ENCODE assay signal across 25 cellular contexts in genomic region chr10:70685461-70685911, GRCh38. TPM values are rescaled to one million over a fixed set of nuclear protein-coding genes. Genes with fewer than 3 reads are reported as not detected.
DNase-seq lines count a peak whose midpoint lies in the region; ATAC-seq and TF ChIP-seq lines count a peak whose summit lies in the region.
"Had no signal": no experiment of that assay in that cellular context is flagged by ENCODE, and none has a peak within 500 bp of the region (broad histone marks: within the 10 kb centered on the region; RNA-seq: fewer than 3 reads in every experiment).

No MANE protein-coding gene starts in this region.

- no peaks in the 10 kb centered on the region for H3F3A ChIP-seq in smooth muscle cell (ENCODE audit: low read depth)

- no peak overlapping the region for H2AFZ ChIP-seq in smooth muscle cell (ENCODE audit: low read depth)

- H3K9me3 ChIP-seq in HEK293 (ENCODE audit: control insufficient read depth, insufficient read depth, low read depth, low read length) (no peaks in the 10 kb centered on the region), SK-N-MC (ENCODE audit: low read depth, low read length) (no peaks in the 10 kb centered on the region), smooth muscle cell (replicated peaks; ENCODE audit: low read depth) (no peaks in the 10 kb centered on the region)
- H3K9me3 ChIP-seq: BLaER1, heart left ventricle had no signal

- no peaks in the 10 kb centered on the region for H3K36me3 ChIP-seq in HEK293 (ENCODE audit: control insufficient read depth in 2 of 2, insufficient read depth in 1 of 2, low read length in 2 of 2)
- H3K36me3 ChIP-seq in SK-N-MC (ENCODE audit: insufficient read depth, low read length): no peaks in the 10 kb centered on the region
- H3K36me3 ChIP-seq in smooth muscle cell (ENCODE audit: low read depth): no peaks in the 10 kb centered on the region
- H3K36me3 ChIP-seq: BLaER1, heart left ventricle had no signal

- H3K4me3 ChIP-seq in HEK293 (ENCODE audit: low read depth, low read length) (no peak overlapping the region), SK-N-MC (no peak overlapping the region), smooth muscle cell (no peak overlapping the region)
- H3K4me3 ChIP-seq: BLaER1, heart left ventricle had no signal

- CTCF ChIA-PET in HEK293 (lab: Yijun Ruan, JAX): no interaction called here

- H3K27me3 ChIP-seq in smooth muscle cell (ENCODE audit: low read depth): no peaks in the 10 kb centered on the region
- H3K27me3 ChIP-seq: BLaER1, heart left ventricle had no signal

- no peaks in the 10 kb centered on the region for H3K79me2 ChIP-seq in smooth muscle cell (ENCODE audit: low read depth)

- no peak overlapping the region for H3K9ac ChIP-seq in SK-N-MC (ENCODE audit: insufficient read length)
- H3K9ac ChIP-seq in smooth muscle cell (ENCODE audit: low read depth): no peak overlapping the region
- H3K9ac ChIP-seq: BLaER1, KMS-11 had no signal

- no peak for ATAC-seq in GM21717 (IDR thresholded peaks at IDR 0.05; ENCODE audit: unreplicated experiment)
- ATAC-seq: activated CD8-positive, alpha-beta memory T cell treated with anti-CD3 and anti-CD28 coated beads, Interleukin-2, amount 10 ng/mL, durations not matched to agents 7 days and 5 days; activated T-cell treated with anti-CD3 and anti-CD28 coated beads, Interleukin-2, amount 50 U/mL, for 72 hours; left cardiac atrium; PC-3; stimulated activated naive CD8-positive, alpha-beta T cell treated with anti-CD3 and anti-CD28 coated beads, Interleukin-15, amount 100 ng/mL, for 72 hours had no signal

- DNase-seq in SK-N-MC (ENCODE audit: low read depth, low spot score): no peak
- peak; percentile 85 for DNase-seq in left kidney (ENCODE audit: low read depth, low spot score)
- DNase-seq in smooth muscle cell (lab: John Stamatoyannopoulos, UW; ENCODE audit: unreplicated experiment): no peak
- DNase-seq in NCI-H2107 (lab: John Stamatoyannopoulos, UW): no peak
- DNase-seq in superior temporal gyrus (ENCODE audit: extremely low spot score): no peak
- DNase-seq: activated CD4-positive, alpha-beta T cell treated with anti-CD3 and anti-CD28 coated beads, Interleukin-2, amount 10 ng/mL, durations not matched to agents 7 days and 5 days; activated CD8-positive, alpha-beta memory T cell treated with anti-CD3 and anti-CD28 coated beads, Interleukin-2, amount 10 ng/mL, durations not matched to agents 7 days and 5 days; activated naive CD4-positive, alpha-beta T cell treated with anti-CD3 and anti-CD28 coated beads for 36 hours; activated T-cell treated with anti-CD3 and anti-CD28 coated beads, Interleukin-2, amount 50 U/mL, for 72 hours; effector CD4-positive, alpha-beta T cell; H7; left cardiac atrium; NCI-H146; PC-3; SHP77 treated with DMSO at 0.1 percent for 48 hours; stimulated activated naive CD8-positive, alpha-beta T cell treated with anti-CD3 and anti-CD28 coated beads, Interleukin-15, amount 100 ng/mL, for 72 hours; SW 1271; T-helper 9 cell; trophoblast cell had no signal

- WGBS in smooth muscle cell (ENCODE audit: low lambda C conversion rate): 45% methylated on average over 8 of the region's 8 CpGs

- H4K20me1 ChIP-seq in smooth muscle cell (ENCODE audit: low read depth): no peaks in the 10 kb centered on the region
- H4K20me1 ChIP-seq: BLaER1 had no signal

- TF ChIP-seq CTCF in HEK293 (tag by site-specific recombination; IDR thresholded peaks at IDR 0.05) (no peak), smooth muscle cell (IDR thresholded peaks at IDR 0.05; ENCODE audit: borderline replicate concordance, insufficient read depth, poor library complexity, severe bottlenecking) (no peak)

- POLR2A ChIA-PET in HEK293 (lab: Yijun Ruan, JAX): no interaction called here

- no peak overlapping the region for H3K4me2 ChIP-seq in smooth muscle cell
- H3K4me2 ChIP-seq: BLaER1, KMS-11 had no signal

- H3K4me1 ChIP-seq in HEK293 (ENCODE audit: control insufficient read depth, insufficient read depth, low read length) (no peaks in the 10 kb centered on the region), smooth muscle cell (ENCODE audit: low read depth) (no peaks in the 10 kb centered on the region)

- H3K27ac ChIP-seq in HEK293 (ENCODE audit: extremely low read depth, low read depth, low read length) (no peak overlapping the region), SK-N-MC (peak overlapping the region; percentile 21; the same call in 1 of the 2 replicates), smooth muscle cell (ENCODE audit: low read depth) (peak overlapping the region; percentile 29)
- H3K27ac ChIP-seq: BLaER1, heart left ventricle, KMS-11 had no signal

TF ChIP-seq in HEK293, 187 proteins besides CTCF, POLR2A, EP300 and RAD21:
- TF ChIP-seq ZNF521 (tag by site-specific recombination; IDR thresholded peaks at IDR 0.05) (no peak), ZFP3 (tag by site-specific recombination; IDR thresholded peaks at IDR 0.05; ENCODE audit: low read depth) (no peak), ZNF707 (tag by site-specific recombination; IDR thresholded peaks at IDR 0.05) (no peak), ZNF76 (tag by site-specific recombination; IDR thresholded peaks at IDR 0.05; ENCODE audit: borderline replicate concordance, low read depth) (no peak), ZBTB7A (tag by site-specific recombination; IDR thresholded peaks at IDR 0.05; ENCODE audit: low read depth) (no peak), ZNF449 (tag by site-specific recombination; IDR thresholded peaks at IDR 0.05) (no peak), ZNF341 (tag by site-specific recombination; IDR thresholded peaks at IDR 0.05; ENCODE audit: low read depth) (peak; percentile 87), ZNF561 (tag by site-specific recombination; IDR thresholded peaks at IDR 0.05; ENCODE audit: borderline replicate concordance) (no peak), ZFHX2 (tag by site-specific recombination; conservative IDR thresholded peaks at IDR 0.05) (peak; percentile 88), ZBTB11 (tag by site-specific recombination; conservative IDR thresholded peaks at IDR 0.05; ENCODE audit: low read depth) (no peak), ZNF501 (tag by site-specific recombination; IDR thresholded peaks at IDR 0.05) (no peak), EGR2 (tag by site-specific recombination; IDR thresholded peaks at IDR 0.05; ENCODE audit: low read depth) (peak; percentile 91), ZNF645 (tag by site-specific recombination; IDR thresholded peaks at IDR 0.05) (no peak), PBX3 (CRISPR knock-in tag; IDR thresholded peaks at IDR 0.05) (no peak)

RNA-seq across cellular contexts. Expression of gene ADAMTS14, which starts 13.2 kb away (rescaled TPM):
- total RNA-seq in smooth muscle cell: 5.5 and 6.3 TPM in 2 replicates
- 10.1 and 12.0 TPM in 2 replicates for polyA plus RNA-seq in smooth muscle cell
- total RNA-seq: activated CD4-positive, alpha-beta T cell treated with anti-CD3 and anti-CD28 coated beads, Interleukin-2, amount 10 ng/mL, durations not matched to agents 7 days and 5 days; activated naive CD4-positive, alpha-beta T cell treated with anti-CD3 and anti-CD28 coated beads for 36 hours; HT1080 had no signal
